ENCODE assay signal across 34 cellular contexts in the genomic region with DNA sequence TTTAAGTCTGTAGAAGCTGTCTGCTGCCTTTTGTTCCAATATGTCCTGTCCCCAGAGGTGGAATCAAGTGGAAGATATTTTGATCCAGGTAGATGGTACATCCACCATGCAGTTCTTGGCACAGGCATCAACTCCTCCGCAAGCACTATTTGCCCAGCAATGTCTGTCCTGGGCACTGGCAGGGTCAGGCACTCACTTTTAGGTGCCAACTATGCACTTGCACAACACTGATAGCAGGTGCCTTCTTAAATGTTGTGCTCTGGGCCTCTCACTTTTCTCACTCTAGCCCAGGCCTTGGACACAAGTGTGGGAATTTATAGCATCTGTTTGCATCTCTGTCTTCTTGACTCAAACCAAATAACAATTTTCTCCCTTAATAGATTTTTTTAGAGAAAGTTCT.
"Had no signal": no experiment of that assay in that cellular context is flagged by ENCODE, and none has a peak within 500 bp of the region (broad histone marks: within the 10 kb centered on the region; RNA-seq: fewer than 3 reads in every experiment).

No MANE protein-coding gene starts in this region.

- H3K27ac ChIP-seq: adrenal gland, body of pancreas, brain microvascular endothelial cell, breast epithelium, VCaP had no signal

- H3K27me3 ChIP-seq: adrenal gland, body of pancreas, brain microvascular endothelial cell, breast epithelium had no signal

- ATAC-seq: activated CD8-positive, alpha-beta T cell treated with anti-CD3 and anti-CD28 coated beads for 36 hours; activated naive CD4-positive, alpha-beta T cell treated with anti-CD3 and anti-CD28 coated beads, Interleukin-2, amount 50 U/mL, for 72 hours; activated T-cell treated with anti-CD3 and anti-CD28 coated beads, Interleukin-2, amount 50 U/mL, for 4 hours; activated T-cell treated with anti-CD3 and anti-CD28 coated beads, Interleukin-2, amount 50 U/mL, for 72 hours; activated T-helper 17 cell treated with anti-CD3 and anti-CD28 coated beads, Interleukin-2, amount 50 U/mL, for 72 hours; body of pancreas had no signal

- H3K9me3 ChIP-seq: adrenal gland, breast epithelium had no signal

- H3K4me3 ChIP-seq: adrenal gland, body of pancreas, breast epithelium had no signal

- FAIRE-seq: astrocyte, TTC549 had no signal

- H3K36me3 ChIP-seq: adrenal gland, brain microvascular endothelial cell, breast epithelium had no signal

- DNase-seq: activated B cell treated with CpG ODN at 0.5 μM for 24 hours; activated CD4-positive, alpha-beta memory T cell treated with anti-CD3 and anti-CD28 coated beads for 36 hours; activated CD4-positive, alpha-beta T cell treated with anti-CD3 and anti-CD28 coated beads for 4 hours; activated CD4-positive, alpha-beta T cell treated with anti-CD3 and anti-CD28 coated beads, Interleukin-2, amount 10 ng/mL, durations not matched to agents 24 days and 14 days; activated CD4-positive, alpha-beta T cell treated with anti-CD3 and anti-CD28 coated beads, Interleukin-2, amount 50 U/mL, for 1 hour; activated CD4-positive, alpha-beta T cell treated with anti-CD3 and anti-CD28 coated beads, Interleukin-2, amount 50 U/mL, for 4 hours; activated CD4-positive, CD25-positive, alpha-beta regulatory T cell treated with anti-CD3 and anti-CD28 coated beads, Interleukin-2, amount 50 U/mL, for 72 hours; activated CD8-positive, alpha-beta memory T cell treated with anti-CD3 and anti-CD28 coated beads, Interleukin-2, amount 50 U/mL, for 4 hours; activated CD8-positive, alpha-beta T cell treated with anti-CD3 and anti-CD28 coated beads for 36 hours; activated effector memory CD4-positive, alpha-beta T cell treated with anti-CD3 and anti-CD28 coated beads, Interleukin-2, amount 50 U/mL, for 16 hours; activated gamma-delta T cell treated with Interleukin-2 at 50 U/mL for 16 hours; activated naive CD4-positive, alpha-beta T cell; activated naive CD4-positive, alpha-beta T cell treated with anti-CD3 and anti-CD28 coated beads for 36 hours; activated naive CD4-positive, alpha-beta T cell treated with anti-CD3 and anti-CD28 coated beads, Interleukin-2, amount 50 U/mL, for 16 hours; activated naive CD8-positive, alpha-beta T cell treated with anti-CD3 and anti-CD28 coated beads for 36 hours; activated T-cell treated with anti-CD3 and anti-CD28 coated beads for 4 hours; activated T-cell treated with anti-CD3 and anti-CD28 coated beads, Interleukin-2, amount 50 U/mL, for 1 hour; activated T-cell treated with anti-CD3 and anti-CD28 coated beads, Interleukin-2, amount 50 U/mL, for 4 hours; activated T-cell treated with anti-CD3 and anti-CD28 coated beads, Interleukin-2, amount 50 U/mL, for 72 hours; adrenal gland; amniotic stem cell; aorta; body of pancreas; brain microvascular endothelial cell; central memory CD4-positive, alpha-beta T cell; T-helper 1 cell; T-helper 2 cell; T-helper 9 cell had no signal

- H3K4me1 ChIP-seq: adrenal gland, body of pancreas, breast epithelium had no signal
